9 cellular contexts compared by ENCODE assay signal in the genomic region with DNA sequence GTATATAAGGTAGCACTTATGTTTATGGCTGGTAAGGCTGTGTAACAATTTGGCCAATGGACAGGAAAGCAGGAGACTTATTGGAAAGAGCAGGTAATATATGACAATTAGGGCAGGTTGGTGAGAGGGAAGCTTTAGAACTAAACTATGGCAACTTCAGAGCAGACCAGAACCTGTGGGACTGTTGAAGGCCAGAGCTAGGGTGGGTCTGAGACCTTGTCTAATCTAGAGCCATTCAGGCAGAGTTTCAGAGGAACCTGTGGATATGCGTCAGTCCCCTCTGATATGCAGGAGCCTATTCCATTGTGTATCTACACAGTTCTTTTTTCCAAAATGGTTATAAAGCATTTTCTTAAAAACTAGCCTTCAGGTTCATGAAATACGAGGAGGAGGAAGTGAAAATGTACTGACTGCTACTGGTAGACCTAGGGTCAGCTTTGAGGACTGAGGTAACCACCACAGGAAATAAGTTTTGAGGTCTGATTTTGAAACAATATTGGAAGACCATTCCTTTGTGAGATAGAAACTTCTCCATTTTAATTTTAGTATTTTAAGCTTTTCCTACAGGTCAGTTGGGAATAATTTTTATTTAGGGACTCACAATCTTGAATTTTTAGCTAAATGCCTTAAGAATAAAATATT. TPM values are rescaled to one million over a fixed set of nuclear protein-coding genes. Genes with fewer than 3 reads are reported as not detected.
A peak's percentile ranks its signal among the peaks of the same experiment; 100 is the strongest.
DNase-seq lines count a peak whose midpoint lies in the region; ATAC-seq and TF ChIP-seq lines count a peak whose summit lies in the region.
"Had no signal": no experiment of that assay in that cellular context is flagged by ENCODE, and none has a peak within 500 bp of the region (broad histone marks: within the 10 kb centered on the region; RNA-seq: fewer than 3 reads in every experiment).

No MANE protein-coding gene starts in this region.

- POLR2A ChIA-PET in CD8-positive, alpha-beta T cell (lab: Charles Lee) = no interaction called here

- H3K4me3 ChIP-seq in GM12864 (ENCODE audit: low read depth, low read length) (peak overlapping the region; percentile 9; the same call in 1 of the 2 replicates), adipocyte (ENCODE audit: low read length) (no peak overlapping the region)
- H3K4me3 ChIP-seq in CD8-positive, alpha-beta T cell (ENCODE audit: low read depth, low read length) = no peak overlapping the region

- no peaks in the 10 kb centered on the region for H3K27me3 ChIP-seq in adipocyte (replicated peaks; ENCODE audit: control insufficient read depth, insufficient read depth, low read length)
- no peaks in the 10 kb centered on the region for H3K27me3 ChIP-seq in CD8-positive, alpha-beta T cell (ENCODE audit: insufficient read depth, low read length)

- H3K9ac ChIP-seq in adipocyte (ENCODE audit: low read length) = peak overlapping the region; percentile 3

- peak; percentile 34 for ATAC-seq in GM21390 (IDR thresholded peaks at IDR 0.05; ENCODE audit: unreplicated experiment)
- peak; percentile 45 for ATAC-seq in HG03354 (IDR thresholded peaks at IDR 0.05; ENCODE audit: poor library complexity, severe bottlenecking, unreplicated experiment)
- no peak for ATAC-seq in CD8-positive, alpha-beta T cell

- intact Hi-C loops in CD8-positive, alpha-beta T cell (cut with DNase I, micrococcal nuclease) = loop anchor here in 1 of 2 experiments (5.0 kb wide), 1 partner anchor 33 kb away; no protein-coding TSS in a partner anchor

- H3K9me3 ChIP-seq in adipocyte (ENCODE audit: control insufficient read depth, low read length) = no peaks in the 10 kb centered on the region
- H3K9me3 ChIP-seq in CD8-positive, alpha-beta T cell (ENCODE audit: low read length) = no peaks in the 10 kb centered on the region

- H3K9me3 Mint-ChIP-seq in CD8-positive, alpha-beta T cell = no peaks in the 10 kb centered on the region
- H3K9me3 Mint-ChIP-seq: activated naive CD4-positive, alpha-beta T cell treated with anti-CD3 and anti-CD28 coated beads for 36 hours had no signal

- CTCF ChIA-PET in CD8-positive, alpha-beta T cell (lab: Charles Lee) = interaction anchor here (0.7 kb wide), 1 partner anchor 65 kb away, joined by 3 read pairs; no protein-coding TSS in a partner anchor

- peaks cover 68% of the 10 kb centered on the region for H3K4me1 ChIP-seq in adipocyte (ENCODE audit: control insufficient read depth, insufficient read depth, low read length)
- H3K4me1 ChIP-seq in CD8-positive, alpha-beta T cell (ENCODE audit: insufficient read depth, low read length) = no peaks in the 10 kb centered on the region

- DNase-seq in GM12864 (ENCODE audit: low read depth) (peak; percentile 67), adipocyte (ENCODE audit: low read depth) (no peak), GOT3 (lab: John Stamatoyannopoulos, UW) (no peak), HK-2 (ENCODE audit: unreplicated experiment) (no peak), NCI-H128 (lab: John Stamatoyannopoulos, UW; ENCODE audit: unreplicated experiment) (no peak)
- DNase-seq in CD8-positive, alpha-beta T cell = no peak
- DNase-seq: activated naive CD4-positive, alpha-beta T cell treated with anti-CD3 and anti-CD28 coated beads for 36 hours had no signal

- H3K27ac ChIP-seq in CD8-positive, alpha-beta T cell (ENCODE audit: low read depth, low read length) = no peak overlapping the region

- H3K27me3 Mint-ChIP-seq in CD8-positive, alpha-beta T cell (ENCODE audit: low read depth) = no peaks in the 10 kb centered on the region

- H3K4me1 Mint-ChIP-seq in CD8-positive, alpha-beta T cell (ENCODE audit: low read depth) = peaks cover 4% of the 10 kb centered on the region

- peaks cover 68% of the 10 kb centered on the region for H3K36me3 ChIP-seq in adipocyte (ENCODE audit: control insufficient read depth, insufficient read depth, low read length, severe bottlenecking)
- no peaks in the 10 kb centered on the region for H3K36me3 ChIP-seq in CD8-positive, alpha-beta T cell (ENCODE audit: insufficient read depth, low read length)

- TF ChIP-seq CTCF in GM12864 (IDR thresholded peaks at IDR 0.05; ENCODE audit: low read depth, low read length, missing control alignments) = no peak
- no peak for TF ChIP-seq CTCF in CD8-positive, alpha-beta T cell (IDR thresholded peaks at IDR 0.05)

- H3K4me3 Mint-ChIP-seq in CD8-positive, alpha-beta T cell = no peak overlapping the region
- H3K4me3 Mint-ChIP-seq: activated naive CD4-positive, alpha-beta T cell treated with anti-CD3 and anti-CD28 coated beads for 36 hours had no signal

- H3K27ac Mint-ChIP-seq in CD8-positive, alpha-beta T cell = no peak overlapping the region
- H3K27ac Mint-ChIP-seq: activated naive CD4-positive, alpha-beta T cell treated with anti-CD3 and anti-CD28 coated beads for 36 hours had no signal

- H3K36me3 Mint-ChIP-seq in CD8-positive, alpha-beta T cell = peaks cover 3% of the 10 kb centered on the region

RNA-seq across cellular contexts. Expression of a gene that starts 37.6 kb away (rescaled TPM):
- 100 to 1,000 TPM; 189 to 200 TPM for total RNA-seq in CD8-positive, alpha-beta T cell
